ENCODE assay signal across 19 cellular contexts in the genomic region with DNA sequence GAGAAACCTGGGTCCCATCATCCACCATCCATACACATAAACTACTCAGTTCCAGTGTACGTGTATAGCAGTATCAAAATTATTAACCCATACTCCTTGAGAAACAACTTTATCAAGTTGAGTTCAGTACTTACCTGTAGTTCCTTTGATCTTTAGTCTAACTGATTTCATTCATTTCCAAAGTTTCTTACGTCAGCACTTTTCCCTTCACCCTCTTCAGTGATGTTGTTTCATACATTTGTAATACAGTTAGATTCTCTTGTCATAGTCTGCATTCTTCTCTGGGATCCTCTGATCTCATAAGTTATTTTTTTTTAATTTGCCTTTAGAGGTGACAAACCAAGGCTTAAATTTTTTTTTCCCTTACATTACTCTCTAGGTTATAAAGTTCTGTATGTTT.
A peak's percentile ranks its signal among the peaks of the same experiment; 100 is the strongest.
DNase-seq lines count a peak whose midpoint lies in the region; ATAC-seq, FAIRE-seq and TF ChIP-seq lines count a peak whose summit lies in the region.
"Had no signal": no experiment of that assay in that cellular context is flagged by ENCODE, and none has a peak within 500 bp of the region (broad histone marks: within the 10 kb centered on the region; RNA-seq: fewer than 3 reads in every experiment).

No MANE protein-coding gene starts in this region.

- CTCF ChIA-PET in A549 (lab: Yijun Ruan, JAX) (no interaction called here), K562 (lab: Yijun Ruan, JAX; ENCODE audit: low intra/inter-chr PET ratio) (no interaction called here)

- TF ChIP-seq POLR2A in A549 (IDR thresholded peaks at IDR 0.05; ENCODE audit: low read length), result no peak
- no peak for TF ChIP-seq POLR2A in K562 (conservative IDR thresholded peaks at IDR 0.05)

- no peaks in the 10 kb centered on the region for H4K20me1 ChIP-seq in K562 (replicated peaks; ENCODE audit: control insufficient read depth, insufficient read depth, low read length)
- H4K20me1 ChIP-seq: BLaER1 treated with 17β-estradiol and CSF1 and Interleukin-3, amounts not matched to agents 10 nM and 100 nM had no signal

- TF ChIP-seq EP300 in A549 (IDR thresholded peaks at IDR 0.05), result no peak
- no peak for TF ChIP-seq EP300 in K562 (IDR thresholded peaks at IDR 0.05; ENCODE audit: low read length)

- no peaks in the 10 kb centered on the region for H3K79me2 ChIP-seq in K562 (ENCODE audit: control insufficient read depth, insufficient read depth, low read length)

- H3K4me1 ChIP-seq in A549, result 0 out of 3 replicates have a peak, but pooled peaks cover 3% of the 10 kb centered on the region
- no peaks in the 10 kb centered on the region for H3K4me1 ChIP-seq in K562 (replicated peaks in 1 of 2; ENCODE audit: control insufficient read depth in 2 of 2, insufficient read depth in 2 of 2, low read length in 2 of 2)
- H3K4me1 ChIP-seq: Caco-2 had no signal

- H2AFZ ChIP-seq in K562 (ENCODE audit: low read depth, low read length), result no peak overlapping the region

- FAIRE-seq in A549 (lab: Jason Lieb, UNC) (no peak), GM19239 (lab: Jason Lieb, UNC) (peak; percentile 76), K562 (lab: Jason Lieb, UNC) (no peak)
- FAIRE-seq: A204.1, D721Med, G401.6 had no signal

- H3K4me3 ChIP-seq in A549, result no peak overlapping the region
- H3K4me3 ChIP-seq in K562, result no peak overlapping the region
- H3K4me3 ChIP-seq: BLaER1 treated with 17β-estradiol and CSF1 and Interleukin-3, amounts not matched to agents 10 nM and 100 nM had no signal

- POLR2A ChIA-PET in A549 (lab: Yijun Ruan, JAX), result no interaction called here
- POLR2A ChIA-PET in K562 (lab: Yijun Ruan, JAX), result interaction anchor here (1.0 kb wide), 1 partner anchor 13 kb away, joined by 3 read pairs; no protein-coding TSS in a partner anchor

- ATAC-seq in A549 (no peak), K562 (no peak), HG02678 (IDR thresholded peaks at IDR 0.05; ENCODE audit: unreplicated experiment) (no peak)
- ATAC-seq: CD8-positive, alpha-beta T cell had no signal

- H3K27ac ChIP-seq in A549 (no peak overlapping the region), K562 (ENCODE audit: extremely low read depth, low read depth, low read length) (no peak overlapping the region)
- H3K27ac ChIP-seq: BLaER1 treated with 17β-estradiol and CSF1 and Interleukin-3, amounts not matched to agents 10 nM and 100 nM; C4-2B had no signal

- TF ChIP-seq CTCF in A549 (IDR thresholded peaks at IDR 0.05) (no peak), K562 (IDR thresholded peaks at IDR 0.05 in 2 of 3, conservative IDR thresholded peaks at IDR 0.05 in 1 of 3; ENCODE audit: insufficient read depth in 2 of 3, low read depth in 1 of 3, low read length in 3 of 3) (no peak)

- H3K36me3 ChIP-seq in K562 (ENCODE audit: control insufficient read depth, insufficient read depth, low read length), result no peaks in the 10 kb centered on the region

- intact Hi-C loops in K562 (cut with micrococcal nuclease) (no loop called here), cardiac septum (cut with DNase I) (no loop called here)

- no peak overlapping the region for H3K9ac ChIP-seq in K562 (ENCODE audit: insufficient read depth in 1 of 2, low read depth in 2 of 2, low read length in 2 of 2)
- H3K9ac ChIP-seq: BLaER1 treated with 17β-estradiol and CSF1 and Interleukin-3, amounts not matched to agents 10 nM and 100 nM had no signal

- BruUV-seq in K562 (replicated peaks; lab: Mats Ljungman, UMichigan), result no TSS peak

- WGBS in A549 (ENCODE audit: missing lambda C conversion rate), result 100% methylated on average over 2 of the region's 2 CpGs
- WGBS in K562 (ENCODE audit: insufficient coverage, low coverage, missing lambda C conversion rate), result 84% methylated on average over 2 of the region's 2 CpGs

- in situ Hi-C loops in K562 (cut with MboI), result no loop called here

- no peaks in the 10 kb centered on the region for H3K9me1 ChIP-seq in K562 (ENCODE audit: control insufficient read depth, insufficient read depth, low read length)

- H3K4me2 ChIP-seq in A549 (no peak overlapping the region), K562 (ENCODE audit: insufficient read depth, low read length) (no peak overlapping the region)
- H3K4me2 ChIP-seq: BLaER1 treated with 17β-estradiol and CSF1 and Interleukin-3, amounts not matched to agents 10 nM and 100 nM had no signal

- TF ChIP-seq RAD21 in A549 (conservative IDR thresholded peaks at IDR 0.05 in 1 of 2, IDR thresholded peaks at IDR 0.05 in 1 of 2) (no peak), K562 (CRISPR knock-in tag; conservative IDR thresholded peaks at IDR 0.05 in 1 of 2, IDR thresholded peaks at IDR 0.05 in 1 of 2) (no peak)

- H3K9me3 ChIP-seq in A549 (0 out of 3 replicates have a peak, but pooled peaks cover 3% of the 10 kb centered on the region), K562 (replicated peaks; ENCODE audit: control insufficient read depth, insufficient read depth, low read depth, low read length) (no peaks in the 10 kb centered on the region)
- H3K9me3 ChIP-seq: Caco-2 had no signal

- DNase-seq in A549 (ENCODE audit: low read depth in 1 of 2, low spot score in 1 of 2) (no peak), GM19239 (ENCODE audit: insufficient read length, low spot score) (no peak), K562 (ENCODE audit: extremely low read depth in 1 of 4, low spot score in 3 of 4) (no peak), cardiac septum (ENCODE audit: low spot score) (no peak), T1000 (lab: John Stamatoyannopoulos, UW) (no peak)
- DNase-seq: 8988T; AML-193; Caco-2; Calu3; CD4-positive, alpha-beta T cell; CD8-positive, alpha-beta T cell; DMS79 treated with DMSO at 0.1 percent for 48 hours; GF-D8 had no signal

- no peaks in the 10 kb centered on the region for H3K27me3 ChIP-seq in K562 (ENCODE audit: control insufficient read depth in 2 of 2, insufficient read depth in 2 of 2, low read length in 2 of 2)
- H3K27me3 ChIP-seq: BLaER1 treated with 17β-estradiol and CSF1 and Interleukin-3, amounts not matched to agents 10 nM and 100 nM had no signal

TF ChIP-seq in A549, 52 proteins besides CTCF, POLR2A, EP300 and RAD21:
- TF ChIP-seq MAFK (IDR thresholded peaks at IDR 0.05; ENCODE audit: partially characterized antibody) (peak; percentile 45), ZFP36 (IDR thresholded peaks at IDR 0.05; ENCODE audit: borderline replicate concordance, partially characterized antibody) (no peak), NPAS2 (CRISPR knock-in tag; IDR thresholded peaks at IDR 0.05; ENCODE audit: borderline replicate concordance) (no peak)

TF ChIP-seq in K562, 482 proteins besides CTCF, POLR2A, EP300 and RAD21:
- TF ChIP-seq ZNF316 (IDR thresholded peaks at IDR 0.05) (peak; percentile 78), MAFG (tag; conservative IDR thresholded peaks at IDR 0.05) (peak; percentile 36), C11orf30 (IDR thresholded peaks at IDR 0.05; ENCODE audit: low read depth) (peak; percentile 55; the same call in 1 of the 2 replicates), CEBPG (CRISPR knock-in tag; IDR thresholded peaks at IDR 0.05) (no peak), CEBPG (tag; conservative IDR thresholded peaks at IDR 0.05 in 1 of 2, IDR thresholded peaks at IDR 0.05 in 1 of 2) (no peak)
